In the genomic region with DNA sequence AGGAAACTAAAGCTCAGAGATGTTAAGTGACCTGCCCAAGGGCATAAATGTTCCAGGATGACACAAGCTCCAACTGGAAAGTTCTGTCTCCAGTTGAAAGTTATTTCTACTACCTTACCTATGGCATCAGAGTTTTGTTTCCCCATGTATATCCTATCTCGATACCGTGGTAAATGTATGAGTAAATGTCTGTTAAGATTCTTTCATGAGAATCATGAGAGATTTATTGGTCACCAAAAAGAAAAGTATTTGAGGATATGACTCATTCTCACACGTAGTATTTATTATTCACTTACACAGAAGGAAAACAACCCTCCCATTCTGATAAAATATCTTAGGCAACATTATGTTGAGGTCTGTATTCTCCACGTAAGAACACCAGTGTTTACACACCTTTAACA, we compare ENCODE assay signal across 12 cellular contexts. TPM values are rescaled to one million over a fixed set of nuclear protein-coding genes. Genes with fewer than 3 reads are reported as not detected.
DNase-seq lines count a peak whose midpoint lies in the region; ATAC-seq and TF ChIP-seq lines count a peak whose summit lies in the region.
"Had no signal": no experiment of that assay in that cellular context is flagged by ENCODE, and none has a peak within 500 bp of the region (broad histone marks: within the 10 kb centered on the region; RNA-seq: fewer than 3 reads in every experiment).

No MANE protein-coding gene starts in this region.

- CTCF ChIA-PET in activated CD4-positive, alpha-beta T cell treated with anti-CD3 and anti-CD28 coated beads for 36 hours (lab: Charles Lee), result interaction anchor here (0.7 to 1.5 kb wide), 4 partner anchors 26 to 330 kb away, joined by 3 read pairs; no protein-coding TSS in a partner anchor
- CTCF ChIA-PET in SK-N-SH (lab: Yijun Ruan, JAX), result no interaction called here

- TF ChIP-seq POLR2A in suprapubic skin (IDR thresholded peaks at IDR 0.05), result no peak

- peak overlapping the region in 1 of 2 experiments; percentile 32; a peak in 1 of 4 replicates for H3K27ac ChIP-seq in SK-N-SH (ENCODE audit: low read depth in 2 of 2, low read length in 1 of 2)
- H3K27ac ChIP-seq in suprapubic skin, result peak overlapping the region; percentile 70

- H3K4me2 ChIP-seq in SK-N-SH, result no peak overlapping the region

- H3K9me2 ChIP-seq in SK-N-SH, result no peaks in the 10 kb centered on the region

- no peaks in the 10 kb centered on the region for H3F3A ChIP-seq in SK-N-SH (replicated peaks; ENCODE audit: insufficient read depth)

- no peak for TF ChIP-seq CTCF in SK-N-SH (IDR thresholded peaks at IDR 0.05)
- TF ChIP-seq CTCF in foreskin fibroblast (IDR thresholded peaks at IDR 0.05; ENCODE audit: low read depth, low read length), result no peak
- no peak for TF ChIP-seq CTCF in suprapubic skin (IDR thresholded peaks at IDR 0.05)

- H3K27me3 ChIP-seq in SK-N-SH (ENCODE audit: insufficient read depth), result no peaks in the 10 kb centered on the region
- H3K27me3 ChIP-seq in suprapubic skin, result no peaks in the 10 kb centered on the region

- no peak for TF ChIP-seq EP300 in SK-N-SH (IDR thresholded peaks at IDR 0.05; ENCODE audit: borderline replicate concordance in 1 of 2, low read depth in 1 of 2, low read length in 1 of 2)
- TF ChIP-seq EP300 in suprapubic skin (IDR thresholded peaks at IDR 0.05), result no peak

- TF ChIP-seq RAD21 in SK-N-SH (IDR thresholded peaks at IDR 0.05; ENCODE audit: low read length), result no peak

- H3K9ac ChIP-seq in SK-N-SH, result no peak overlapping the region

- no peaks in the 10 kb centered on the region for H3K9me3 Mint-ChIP-seq in activated CD4-positive, alpha-beta T cell treated with anti-CD3 and anti-CD28 coated beads for 36 hours (ENCODE audit: low read depth)
- H3K9me3 Mint-ChIP-seq: activated naive CD4-positive, alpha-beta T cell treated with anti-CD3 and anti-CD28 coated beads, Interleukin-2, amount 10 ng/mL, durations not matched to agents 7 days and 5 days; mesothelial cell of epicardium had no signal

- intact Hi-C loops in activated CD4-positive, alpha-beta T cell treated with anti-CD3 and anti-CD28 coated beads for 36 hours (cut with DNase I, micrococcal nuclease), result loop anchor here in 1 of 2 experiments (10.0 kb wide), 1 partner anchor 109 kb away; no protein-coding TSS in a partner anchor

- H3K9me3 ChIP-seq in SK-N-SH (no peaks in the 10 kb centered on the region), suprapubic skin (no peaks in the 10 kb centered on the region)

- H3K4me3 ChIP-seq in SK-N-SH (ENCODE audit: low read depth in 2 of 2, low read length in 1 of 2), result no peak overlapping the region
- H3K4me3 ChIP-seq in foreskin fibroblast (ENCODE audit: low read depth in 1 of 2, low read length in 2 of 2), result no peak overlapping the region
- no peak overlapping the region for H3K4me3 ChIP-seq in suprapubic skin

- H3K36me3 ChIP-seq in SK-N-SH (replicated peaks in 1 of 2; ENCODE audit: control insufficient read depth in 1 of 2, insufficient read depth in 2 of 2, low read length in 1 of 2), result no peaks in the 10 kb centered on the region
- H3K36me3 ChIP-seq in suprapubic skin, result no peaks in the 10 kb centered on the region

- ATAC-seq in activated CD4-positive, alpha-beta T cell treated with anti-CD3 and anti-CD28 coated beads for 36 hours, result peak; percentile 66
- ATAC-seq in HG03571 (IDR thresholded peaks at IDR 0.05; ENCODE audit: unreplicated experiment) (no peak), HG03520 (IDR thresholded peaks at IDR 0.05; ENCODE audit: unreplicated experiment) (no peak)

- peak overlapping the region; percentile 41 for H3K27ac Mint-ChIP-seq in activated CD4-positive, alpha-beta T cell treated with anti-CD3 and anti-CD28 coated beads for 36 hours
- H3K27ac Mint-ChIP-seq: activated naive CD4-positive, alpha-beta T cell treated with anti-CD3 and anti-CD28 coated beads, Interleukin-2, amount 10 ng/mL, durations not matched to agents 7 days and 5 days; mesothelial cell of epicardium had no signal

- H3K4me1 Mint-ChIP-seq in activated CD4-positive, alpha-beta T cell treated with anti-CD3 and anti-CD28 coated beads for 36 hours, result peaks cover 30% of the 10 kb centered on the region

- H4K20me1 ChIP-seq in SK-N-SH (ENCODE audit: insufficient read depth), result no peaks in the 10 kb centered on the region

- POLR2A ChIA-PET in activated CD4-positive, alpha-beta T cell treated with anti-CD3 and anti-CD28 coated beads for 36 hours (lab: Charles Lee), result interaction anchor here (0.8 kb wide), 1 partner anchor 132 kb away, joined by 3 read pairs; no protein-coding TSS in a partner anchor
- POLR2A ChIA-PET in SK-N-SH (lab: Yijun Ruan, JAX), result no interaction called here

- no peaks in the 10 kb centered on the region for H3K27me3 Mint-ChIP-seq in activated CD4-positive, alpha-beta T cell treated with anti-CD3 and anti-CD28 coated beads for 36 hours
- H3K27me3 Mint-ChIP-seq: activated naive CD4-positive, alpha-beta T cell treated with anti-CD3 and anti-CD28 coated beads, Interleukin-2, amount 10 ng/mL, durations not matched to agents 7 days and 5 days had no signal

- no peak overlapping the region for H2AFZ ChIP-seq in SK-N-SH (ENCODE audit: low read depth)

- no peak for DNase-seq in activated CD4-positive, alpha-beta T cell treated with anti-CD3 and anti-CD28 coated beads for 36 hours
- no peak for DNase-seq in activated CD4-positive, alpha-beta T cell treated with anti-CD3 and anti-CD28 coated beads, Interleukin-2, amount 50 U/mL, for 1 hour
- DNase-seq in SK-N-SH, result no peak
- peak; percentile 35 to 63 for DNase-seq in foreskin fibroblast
- DNase-seq in suprapubic skin (ENCODE audit: low spot score in 2 of 2), result no peak
- no peak for DNase-seq in activated CD8-positive, alpha-beta memory T cell treated with anti-CD3 and anti-CD28 coated beads for 24 hours
- DNase-seq: activated naive CD4-positive, alpha-beta T cell treated with anti-CD3 and anti-CD28 coated beads, Interleukin-2, amount 10 ng/mL, durations not matched to agents 7 days and 5 days; erythroblast had no signal

- H3K4me1 ChIP-seq in SK-N-SH (ENCODE audit: control insufficient read depth in 1 of 2, insufficient read depth in 2 of 2, low read depth in 1 of 2, low read length in 1 of 2) (no peaks in the 10 kb centered on the region), suprapubic skin (peaks cover 10% of the 10 kb centered on the region)

- H3K36me3 Mint-ChIP-seq in activated CD4-positive, alpha-beta T cell treated with anti-CD3 and anti-CD28 coated beads for 36 hours (ENCODE audit: low read depth), result no peaks in the 10 kb centered on the region
- H3K36me3 Mint-ChIP-seq: activated naive CD4-positive, alpha-beta T cell treated with anti-CD3 and anti-CD28 coated beads, Interleukin-2, amount 10 ng/mL, durations not matched to agents 7 days and 5 days; mesothelial cell of epicardium had no signal

- H3K4me3 Mint-ChIP-seq in activated CD4-positive, alpha-beta T cell treated with anti-CD3 and anti-CD28 coated beads for 36 hours, result no peak overlapping the region
- H3K4me3 Mint-ChIP-seq: activated naive CD4-positive, alpha-beta T cell treated with anti-CD3 and anti-CD28 coated beads, Interleukin-2, amount 10 ng/mL, durations not matched to agents 7 days and 5 days; mesothelial cell of epicardium had no signal

- 43% methylated on average over 4 of the region's 4 CpGs for WGBS in SK-N-SH (ENCODE audit: low lambda C conversion rate)
- WGBS in suprapubic skin, result 35% methylated on average over 4 of the region's 4 CpGs

- no peaks in the 10 kb centered on the region for H3K79me2 ChIP-seq in SK-N-SH (ENCODE audit: insufficient read depth)

TF ChIP-seq in SK-N-SH, 30 proteins besides CTCF, POLR2A, EP300 and RAD21 (continues in another document):
- TF ChIP-seq SMC3 (IDR thresholded peaks at IDR 0.05; ENCODE audit: low read depth, low read length) (no peak), NFIC (IDR thresholded peaks at IDR 0.05; ENCODE audit: borderline replicate concordance) (no peak), FOXJ3 (CRISPR knock-in tag; IDR thresholded peaks at IDR 0.05) (no peak), MXI1 (IDR thresholded peaks at IDR 0.05; ENCODE audit: low read depth, low read length) (no peak), TCF12 (IDR thresholded peaks at IDR 0.05) (no peak)
- TF ChIP-seq, protein P1, sequence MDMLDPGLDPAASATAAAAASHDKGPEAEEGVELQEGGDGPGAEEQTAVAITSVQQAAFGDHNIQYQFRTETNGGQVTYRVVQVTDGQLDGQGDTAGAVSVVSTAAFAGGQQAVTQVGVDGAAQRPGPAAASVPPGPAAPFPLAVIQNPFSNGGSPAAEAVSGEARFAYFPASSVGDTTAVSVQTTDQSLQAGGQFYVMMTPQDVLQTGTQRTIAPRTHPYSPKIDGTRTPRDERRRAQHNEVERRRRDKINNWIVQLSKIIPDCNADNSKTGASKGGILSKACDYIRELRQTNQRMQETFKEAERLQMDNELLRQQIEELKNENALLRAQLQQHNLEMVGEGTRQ (IDR thresholded peaks at IDR 0.05; ENCODE audit: borderline replicate concordance, low read depth, low read length), result no peak
- TF ChIP-seq, protein P2, sequence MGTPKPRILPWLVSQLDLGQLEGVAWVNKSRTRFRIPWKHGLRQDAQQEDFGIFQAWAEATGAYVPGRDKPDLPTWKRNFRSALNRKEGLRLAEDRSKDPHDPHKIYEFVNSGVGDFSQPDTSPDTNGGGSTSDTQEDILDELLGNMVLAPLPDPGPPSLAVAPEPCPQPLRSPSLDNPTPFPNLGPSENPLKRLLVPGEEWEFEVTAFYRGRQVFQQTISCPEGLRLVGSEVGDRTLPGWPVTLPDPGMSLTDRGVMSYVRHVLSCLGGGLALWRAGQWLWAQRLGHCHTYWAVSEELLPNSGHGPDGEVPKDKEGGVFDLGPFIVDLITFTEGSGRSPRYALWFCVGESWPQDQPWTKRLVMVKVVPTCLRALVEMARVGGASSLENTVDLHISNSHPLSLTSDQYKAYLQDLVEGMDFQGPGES (IDR thresholded peaks at IDR 0.05; ENCODE audit: low read depth, low read length), result no peak

RNA-seq across cellular contexts. Expression of a gene that starts 11.1 kb away (rescaled TPM):
- total RNA-seq in activated CD4-positive, alpha-beta T cell treated with anti-CD3 and anti-CD28 coated beads for 36 hours, result not detected
- not detected in 2 replicates for polyA plus RNA-seq in SK-N-SH (2012; rRNA removed)
- 0.03 TPM in 1 of 2 replicates, not detected in the other for polyA plus RNA-seq in SK-N-SH (2012; cell fraction: cytosol; rRNA removed)
- polyA plus RNA-seq in SK-N-SH (2012; cell fraction: nucleus; rRNA removed), result 0.01 and 0.04 TPM in 2 replicates
- 1 to 10 TPM in 2 of 4 donors, under 1 TPM in 2; 0.56 to 1.2 (median 0.98) TPM for total RNA-seq in suprapubic skin
- total RNA-seq: mesothelial cell of epicardium, temporal lobe had no signal

Comparison
In these comparisons a context has a peak if more than half of its experiments do, and no peak if none do; other contexts are left out.
1. DNase-seq: peak in foreskin fibroblast (2 of 2); none in activated CD4-positive, alpha-beta T cell treated with anti-CD3 and anti-CD28 coated beads for 36 hours (single experiment), activated CD4-positive, alpha-beta T cell treated with anti-CD3 and anti-CD28 coated beads, Interleukin-2, amount 50 U/mL, for 1 hour (single experiment), SK-N-SH (single experiment), suprapubic skin (0 of 2) and activated CD8-positive, alpha-beta memory T cell treated with anti-CD3 and anti-CD28 coated beads for 24 hours (single experiment).